ENCODE assay signal across 12 cellular contexts in genomic region chr10:93515071-93515962, GRCh38. TPM values are rescaled to one million over a fixed set of nuclear protein-coding genes. Genes with fewer than 3 reads are reported as not detected.
DNase-seq lines count a peak whose midpoint lies in the region; ATAC-seq lines count a peak whose summit lies in the region.
"Had no signal": no experiment of that assay in that cellular context is flagged by ENCODE, and none has a peak within 500 bp of the region (broad histone marks: within the 10 kb centered on the region; RNA-seq: fewer than 3 reads in every experiment).

No MANE protein-coding gene starts in this region.

- peak; percentile 35 for DNase-seq in GM03348 (ENCODE audit: low spot score)
- peak; percentile 61 for DNase-seq in adipocyte (ENCODE audit: low read depth)
- DNase-seq in left ventricle myocardium superior = no peak
- DNase-seq in natural killer cell treated with Interleukin-12 subunit alpha and Interleukin-12 subunit beta and Interleukin-15 and Interleukin-18, amount 100 ng/mL, for 72 hours (ENCODE audit: low spot score) = no peak
- no peak for DNase-seq in NCI-H2029 treated with DMSO at 0.1 percent for 48 hours (lab: John Stamatoyannopoulos, UW)
- DNase-seq: NCI-H1417 treated with DMSO at 0.1 percent for 48 hours, OCI-M1 had no signal

- intact Hi-C loops in left ventricle myocardium superior (cut with micrococcal nuclease) = no loop called here

- H3K36me3 ChIP-seq in adipocyte (ENCODE audit: control insufficient read depth, insufficient read depth, low read length, severe bottlenecking) (no peaks in the 10 kb centered on the region), skeletal muscle tissue (ENCODE audit: control insufficient read depth in 3 of 3, insufficient read depth in 3 of 3, low read length in 3 of 3) (no peaks in the 10 kb centered on the region)

- H3K27me3 Mint-ChIP-seq in natural killer cell treated with Interleukin-12 subunit alpha and Interleukin-12 subunit beta and Interleukin-15 and Interleukin-18, amount 100 ng/mL, for 72 hours = no peaks in the 10 kb centered on the region
- H3K27me3 Mint-ChIP-seq: memory B cell had no signal

- no peaks in the 10 kb centered on the region for H3K9me3 Mint-ChIP-seq in natural killer cell treated with Interleukin-12 subunit alpha and Interleukin-12 subunit beta and Interleukin-15 and Interleukin-18, amount 100 ng/mL, for 72 hours
- H3K9me3 Mint-ChIP-seq: memory B cell had no signal

- H3K4me3 Mint-ChIP-seq in natural killer cell treated with Interleukin-12 subunit alpha and Interleukin-12 subunit beta and Interleukin-15 and Interleukin-18, amount 100 ng/mL, for 72 hours = no peak overlapping the region
- H3K4me3 Mint-ChIP-seq: brain, memory B cell had no signal

- H3K9ac ChIP-seq in adipocyte (ENCODE audit: low read length) = peak overlapping the region; percentile 57
- H3K9ac ChIP-seq in skeletal muscle tissue (ENCODE audit: low read depth in 1 of 3, low read length in 3 of 3) = no peak overlapping the region

- no peak overlapping the region for H3K27ac Mint-ChIP-seq in natural killer cell treated with Interleukin-12 subunit alpha and Interleukin-12 subunit beta and Interleukin-15 and Interleukin-18, amount 100 ng/mL, for 72 hours
- H3K27ac Mint-ChIP-seq: memory B cell had no signal

- H3K36me3 Mint-ChIP-seq in natural killer cell treated with Interleukin-12 subunit alpha and Interleukin-12 subunit beta and Interleukin-15 and Interleukin-18, amount 100 ng/mL, for 72 hours = peaks cover 4% of the 10 kb centered on the region
- H3K36me3 Mint-ChIP-seq: memory B cell had no signal

- H3K4me1 Mint-ChIP-seq in natural killer cell treated with Interleukin-12 subunit alpha and Interleukin-12 subunit beta and Interleukin-15 and Interleukin-18, amount 100 ng/mL, for 72 hours (ENCODE audit: low read depth in 2 of 2) = no peaks in the 10 kb centered on the region

- H3K4me1 ChIP-seq in adipocyte (ENCODE audit: control insufficient read depth, insufficient read depth, low read length) = peaks cover 27% of the 10 kb centered on the region
- peaks cover 0 to 9% (median 4%) of the 10 kb centered on the region in 3 donors for H3K4me1 ChIP-seq in skeletal muscle tissue (ENCODE audit: control insufficient read depth in 3 of 3, insufficient read depth in 3 of 3, low read length in 3 of 3)

- no peaks in the 10 kb centered on the region for H3K27me3 ChIP-seq in adipocyte (replicated peaks; ENCODE audit: control insufficient read depth, insufficient read depth, low read length)
- no peaks in the 10 kb centered on the region for H3K27me3 ChIP-seq in skeletal muscle tissue (ENCODE audit: control insufficient read depth in 3 of 3, insufficient read depth in 3 of 3, low read length in 3 of 3)

- H3K27ac ChIP-seq in skeletal muscle tissue (ENCODE audit: low read depth, low read length) = peak overlapping the region; percentile 68

- H3K9me3 ChIP-seq in adipocyte (ENCODE audit: control insufficient read depth, low read length) (no peaks in the 10 kb centered on the region), skeletal muscle tissue (ENCODE audit: control insufficient read depth in 3 of 3, low read length in 3 of 3) (no peaks in the 10 kb centered on the region)

- peak overlapping the region; percentile 47 for H3K4me3 ChIP-seq in adipocyte (ENCODE audit: low read length)
- peak overlapping the region in 1 of 3 donors; percentile 3 for H3K4me3 ChIP-seq in skeletal muscle tissue (ENCODE audit: low read length in 3 of 3)

- peak; percentile 69 for ATAC-seq in left ventricle myocardium superior
- ATAC-seq in GM18873 (IDR thresholded peaks at IDR 0.05; ENCODE audit: low FRiP score, unreplicated experiment) = no peak
- no peak for ATAC-seq in natural killer cell treated with Interleukin-12 subunit alpha and Interleukin-12 subunit beta and Interleukin-15 and Interleukin-18, amount 100 ng/mL, for 72 hours
- ATAC-seq in HG03457 (IDR thresholded peaks at IDR 0.05; ENCODE audit: unreplicated experiment) = no peak

RNA-seq across cellular contexts. Expression of gene CEP55, which starts 18.9 kb away (rescaled TPM):
- 0.40 TPM for total RNA-seq in left ventricle myocardium superior
- total RNA-seq in skeletal muscle tissue = 4.7 TPM
- total RNA-seq in natural killer cell treated with Interleukin-12 subunit alpha and Interleukin-12 subunit beta and Interleukin-15 and Interleukin-18, amount 100 ng/mL, for 72 hours = 10 to 100 TPM; 23.7 to 45.7 TPM

RNA-seq across cellular contexts. Expression of gene MYOF, which starts 33.2 kb away (rescaled TPM):
- 21.0 TPM for total RNA-seq in left ventricle myocardium superior
- total RNA-seq in skeletal muscle tissue = 45.4 TPM
- total RNA-seq in natural killer cell treated with Interleukin-12 subunit alpha and Interleukin-12 subunit beta and Interleukin-15 and Interleukin-18, amount 100 ng/mL, for 72 hours = 10 to 100 TPM in 1 of 2 donors, under 1 TPM in 1; 0.57 to 15.8 TPM

RNA-seq across cellular contexts. Expression of gene FFAR4, which starts 51.1 kb away (rescaled TPM):
- total RNA-seq in left ventricle myocardium superior = 0.07 TPM
- total RNA-seq in skeletal muscle tissue = 0.52 TPM
- total RNA-seq in natural killer cell treated with Interleukin-12 subunit alpha and Interleukin-12 subunit beta and Interleukin-15 and Interleukin-18, amount 100 ng/mL, for 72 hours = not detected

Comparison
In these comparisons a context has a peak if more than half of its experiments do, and no peak if none do; other contexts are left out.
1. DNase-seq: peak in GM03348 (single experiment) and adipocyte (single experiment); none in left ventricle myocardium superior (single experiment), natural killer cell treated with Interleukin-12 subunit alpha and Interleukin-12 subunit beta and Interleukin-15 and Interleukin-18, amount 100 ng/mL, for 72 hours (single experiment) and NCI-H2029 treated with DMSO at 0.1 percent for 48 hours (single experiment).